ENCODE assay signal across 1 cellular context in the genomic region with DNA sequence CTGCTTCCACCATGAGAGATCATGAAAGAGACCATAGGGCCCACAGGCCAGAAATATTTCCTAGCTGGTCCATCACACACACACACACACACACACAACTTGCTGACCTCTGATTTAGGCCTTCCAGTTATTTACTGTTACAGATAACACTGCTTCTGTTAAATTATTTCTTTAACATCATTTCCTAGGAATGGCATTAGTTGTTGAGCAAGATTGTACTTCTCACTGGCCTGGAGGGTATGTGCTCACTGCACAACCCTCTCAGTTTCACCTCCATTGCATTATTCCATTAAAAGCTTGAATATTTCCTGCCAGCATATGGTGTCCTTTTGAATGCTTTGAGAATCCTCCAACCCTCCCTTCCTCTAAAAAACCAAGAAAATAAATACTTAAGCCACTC.
TF ChIP-seq lines count a peak whose summit lies in the region.

No MANE protein-coding gene starts in this region.

TF ChIP-seq in HCT116, 20 proteins besides CTCF, POLR2A, EP300 and RAD21 (continued from another document):
- TF ChIP-seq TCF7L2 (IDR thresholded peaks at IDR 0.05; ENCODE audit: borderline replicate concordance, extremely low read depth, insufficient read depth, insufficient read length) (no peak), ATF3 (IDR thresholded peaks at IDR 0.05) (no peak), YY1 (IDR thresholded peaks at IDR 0.05; ENCODE audit: extremely low read depth, insufficient replicate concordance, low read depth, low read length) (no peak)
